ENCODE assay signal across 1 cellular context in genomic region chr9:114176601-114177295, GRCh38.
TF ChIP-seq lines count a peak whose summit lies in the region.

No MANE protein-coding gene starts in this region.

TF ChIP-seq in IMR-90, 13 proteins besides CTCF, POLR2A, EP300 and RAD21:
- TF ChIP-seq MAFK (IDR thresholded peaks at IDR 0.05; ENCODE audit: low read depth, low read length) (no peak), NFE2L2 (IDR thresholded peaks at IDR 0.05; ENCODE audit: low read depth, low read length) (no peak), MXI1 (IDR thresholded peaks at IDR 0.05; ENCODE audit: borderline replicate concordance, low read depth, low read length) (no peak), SMC3 (IDR thresholded peaks at IDR 0.05; ENCODE audit: low read depth, low read length) (no peak), BHLHE40 (IDR thresholded peaks at IDR 0.05; ENCODE audit: low read depth, low read length) (no peak), RFX5 (IDR thresholded peaks at IDR 0.05; ENCODE audit: low read depth, low read length) (no peak), CHD1 (IDR thresholded peaks at IDR 0.05; ENCODE audit: low read depth, low read length) (no peak), USF2 (IDR thresholded peaks at IDR 0.05; ENCODE audit: low read depth, low read length) (no peak), CEBPB (IDR thresholded peaks at IDR 0.05; ENCODE audit: low read depth, low read length) (no peak), ELK1 (IDR thresholded peaks at IDR 0.05; ENCODE audit: borderline replicate concordance, low read depth, low read length) (no peak)
TF ChIP-seq in IMR-90: peak in this region for 0.
